Comparison of ENCODE assay signal across 8 cellular contexts in genomic region chr10:60732240-60733188, GRCh38. TPM values are rescaled to one million over a fixed set of nuclear protein-coding genes. Genes with fewer than 3 reads are reported as not detected.
A peak's percentile ranks its signal among the peaks of the same experiment; 100 is the strongest.
DNase-seq lines count a peak whose midpoint lies in the region; ATAC-seq and TF ChIP-seq lines count a peak whose summit lies in the region.

No MANE protein-coding gene starts in this region.

- POLR2A ChIA-PET in activated CD4-positive, alpha-beta memory T cell treated with anti-CD3 and anti-CD28 coated beads, Interleukin-2, amount 10 ng/mL, durations not matched to agents 7 days and 5 days (lab: Charles Lee): interaction anchor here (1.5 kb wide), 2 partner anchors 18 to 46 kb away, joined by 4 to 13 read pairs; partner anchors contain the start of gene CDK1

- peak overlapping the region; percentile 74 for H3K9ac ChIP-seq in HUES6 (ENCODE audit: low read length)
- peak overlapping the region; percentile 53 for H3K9ac ChIP-seq in parathyroid adenoma

- H3K9me3 ChIP-seq in HUES6 (ENCODE audit: control insufficient read depth, insufficient read depth, low read depth, low read length) (no peaks in the 10 kb centered on the region), parathyroid adenoma (ENCODE audit: control insufficient read depth, low read length) (no peaks in the 10 kb centered on the region)

- H3K9me3 Mint-ChIP-seq in activated CD4-positive, alpha-beta memory T cell treated with anti-CD3 and anti-CD28 coated beads, Interleukin-2, amount 10 ng/mL, durations not matched to agents 7 days and 5 days: no peaks in the 10 kb centered on the region

- CTCF ChIA-PET in activated CD4-positive, alpha-beta memory T cell treated with anti-CD3 and anti-CD28 coated beads, Interleukin-2, amount 10 ng/mL, durations not matched to agents 7 days and 5 days (lab: Charles Lee): interaction anchor here (1.1 to 1.7 kb wide), 2 partner anchors 35 to 51 kb away, joined by 3 to 4 read pairs; no protein-coding TSS in a partner anchor

- peak; percentile 12 for ATAC-seq in GM19025 (IDR thresholded peaks at IDR 0.05; ENCODE audit: low read depth, unreplicated experiment)

- H3K27ac ChIP-seq in ACC112 (ENCODE audit: low read depth, low read length) (no peak overlapping the region), HUES6 (ENCODE audit: low read depth, low read length) (peak overlapping the region; percentile 29; the same call in 1 of the 2 replicates), parathyroid adenoma (peak overlapping the region; percentile 73)

- H2AFZ ChIP-seq in ACC112 (ENCODE audit: low read length, unreplicated experiment): peak overlapping the region; percentile 90
- H2AFZ ChIP-seq in parathyroid adenoma: peak overlapping the region; percentile 84

- peak overlapping the region; percentile 82 for H3K4me2 ChIP-seq in parathyroid adenoma (ENCODE audit: low read length)

- H3K4me3 ChIP-seq in ACC112 (ENCODE audit: low read depth, low read length) (peak overlapping the region; percentile 82), HUES6 (ENCODE audit: low read depth, low read length) (peak overlapping the region; percentile 63), fibroblast of pulmonary artery (replicated peaks; ENCODE audit: low read depth, low read length) (peak overlapping the region; percentile 36), parathyroid adenoma (ENCODE audit: low read depth, low read length) (peak overlapping the region; percentile 76)

- no peak for TF ChIP-seq CTCF in fibroblast of pulmonary artery (IDR thresholded peaks at IDR 0.05; ENCODE audit: low read length, missing control alignments)
- no peak for TF ChIP-seq CTCF in parathyroid adenoma (IDR thresholded peaks at IDR 0.05)

- H3K79me2 ChIP-seq in ACC112 (ENCODE audit: control insufficient read depth, insufficient read depth, low read length, unreplicated experiment) (no peaks in the 10 kb centered on the region), parathyroid adenoma (peaks cover 4% of the 10 kb centered on the region)

- H3K36me3 ChIP-seq in ACC112 (ENCODE audit: insufficient read depth, low read length): no peaks in the 10 kb centered on the region
- no peaks in the 10 kb centered on the region for H3K36me3 ChIP-seq in HUES6 (ENCODE audit: control insufficient read depth, insufficient read depth, low read length)
- H3K36me3 ChIP-seq in parathyroid adenoma (ENCODE audit: control insufficient read depth, insufficient read depth, low read length): no peaks in the 10 kb centered on the region

- DNase-seq in activated CD4-positive, alpha-beta memory T cell treated with anti-CD3 and anti-CD28 coated beads, Interleukin-2, amount 10 ng/mL, durations not matched to agents 7 days and 5 days: peak; percentile 28
- DNase-seq in fibroblast of pulmonary artery (ENCODE audit: low read depth) (no peak), DMS79 treated with DMSO at 0.1 percent for 48 hours (lab: John Stamatoyannopoulos, UW) (no peak), globus pallidus (ENCODE audit: low spot score) (no peak)

- peaks cover 16% of the 10 kb centered on the region for H3K27me3 Mint-ChIP-seq in activated CD4-positive, alpha-beta memory T cell treated with anti-CD3 and anti-CD28 coated beads, Interleukin-2, amount 10 ng/mL, durations not matched to agents 7 days and 5 days

- peaks cover 52% of the 10 kb centered on the region for H3K27me3 ChIP-seq in ACC112 (ENCODE audit: insufficient read depth, low read length)
- H3K27me3 ChIP-seq in HUES6 (ENCODE audit: control insufficient read depth, insufficient read depth, low read length): peaks cover 34% of the 10 kb centered on the region; the same call in 1 of the 2 replicates
- no peaks in the 10 kb centered on the region for H3K27me3 ChIP-seq in parathyroid adenoma (ENCODE audit: control insufficient read depth, insufficient read depth, low read length)

- H3K36me3 Mint-ChIP-seq in activated CD4-positive, alpha-beta memory T cell treated with anti-CD3 and anti-CD28 coated beads, Interleukin-2, amount 10 ng/mL, durations not matched to agents 7 days and 5 days (ENCODE audit: low read depth): peaks cover 11% of the 10 kb centered on the region

- H3K4me1 Mint-ChIP-seq in activated CD4-positive, alpha-beta memory T cell treated with anti-CD3 and anti-CD28 coated beads, Interleukin-2, amount 10 ng/mL, durations not matched to agents 7 days and 5 days: peaks cover 51% of the 10 kb centered on the region

- H3K27ac Mint-ChIP-seq in activated CD4-positive, alpha-beta memory T cell treated with anti-CD3 and anti-CD28 coated beads, Interleukin-2, amount 10 ng/mL, durations not matched to agents 7 days and 5 days: peak overlapping the region; percentile 84

- H3K4me1 ChIP-seq in ACC112 (ENCODE audit: control insufficient read depth, insufficient read depth, low read length, unreplicated experiment): no peaks in the 10 kb centered on the region
- peaks cover 31% of the 10 kb centered on the region for H3K4me1 ChIP-seq in HUES6 (ENCODE audit: control insufficient read depth, insufficient read depth, low read length)
- H3K4me1 ChIP-seq in parathyroid adenoma: peaks cover 4% of the 10 kb centered on the region

- peak overlapping the region; percentile 88 for H3K4me3 Mint-ChIP-seq in activated CD4-positive, alpha-beta memory T cell treated with anti-CD3 and anti-CD28 coated beads, Interleukin-2, amount 10 ng/mL, durations not matched to agents 7 days and 5 days

RNA-seq across cellular contexts. Expression of gene CDK1, which starts 45.8 kb away (rescaled TPM):
- 100 to 1,000 TPM; 121 to 125 TPM for total RNA-seq in activated CD4-positive, alpha-beta memory T cell treated with anti-CD3 and anti-CD28 coated beads, Interleukin-2, amount 10 ng/mL, durations not matched to agents 7 days and 5 days
